In the genomic region with DNA sequence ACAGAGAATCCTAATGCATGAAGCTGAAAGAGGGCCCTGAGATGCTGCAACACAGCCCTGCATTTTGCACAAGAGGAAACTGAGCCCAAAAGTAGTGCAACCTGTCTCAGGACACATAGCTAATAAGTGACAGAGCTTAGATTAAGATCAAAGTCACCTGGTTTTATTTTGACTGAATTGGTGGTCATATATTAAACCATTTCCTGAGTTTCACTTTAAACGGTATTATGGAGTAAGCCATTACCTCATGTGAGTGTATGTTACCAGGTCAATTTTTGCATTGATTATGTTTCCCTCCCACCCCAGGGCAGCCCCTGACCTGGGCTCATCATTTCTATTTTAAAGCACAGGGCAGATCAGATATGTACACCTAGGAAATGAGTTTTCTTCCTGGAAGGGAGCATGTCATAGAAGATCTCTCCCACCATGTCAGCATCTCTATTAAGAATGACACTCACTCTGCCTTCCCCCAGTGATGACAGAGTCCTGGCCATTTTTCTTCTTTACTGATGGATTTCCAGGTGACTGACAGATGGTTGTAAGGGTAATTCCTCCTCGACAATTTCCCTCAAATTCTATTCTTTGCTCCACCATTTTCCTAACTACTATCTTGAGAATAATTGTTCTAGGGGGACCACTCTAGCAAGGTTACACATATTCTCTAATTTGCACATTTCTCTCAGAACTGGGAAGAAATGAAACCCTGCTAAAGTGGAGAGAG, we compare ENCODE assay signal across 18 cellular contexts.
A peak's percentile ranks its signal among the peaks of the same experiment; 100 is the strongest.
DNase-seq lines count a peak whose midpoint lies in the region; ATAC-seq and TF ChIP-seq lines count a peak whose summit lies in the region.
"Had no signal": no experiment of that assay in that cellular context is flagged by ENCODE, and none has a peak within 500 bp of the region (broad histone marks: within the 10 kb centered on the region; RNA-seq: fewer than 3 reads in every experiment).

No MANE protein-coding gene starts in this region.

- no peak overlapping the region for H3K4me3 Mint-ChIP-seq in nephron

- in situ Hi-C loops in GM13977 (cut with MboI; ENCODE audit: low pct_unique_long_range_greater_than_20kb, low sequenced_read_pairs, unreplicated experiment) = no loop called here

- H3K9me3 Mint-ChIP-seq in nephron = no peaks in the 10 kb centered on the region

- no peak for DNase-seq in GM13977 (ENCODE audit: low spot score)
- DNase-seq in pons (ENCODE audit: low spot score) = no peak
- no peak for DNase-seq in activated naive CD4-positive, alpha-beta T cell (lab: John Stamatoyannopoulos, UW)
- DNase-seq: activated CD4-positive, alpha-beta T cell treated with anti-CD3 and anti-CD28 coated beads for 48 hours; activated naive CD4-positive, alpha-beta T cell treated with Interleukin-2 at 50 U/mL for 16 hours; aorta; DND-41; effector memory CD4-positive, alpha-beta T cell; IMR-90; lower lobe of right lung; MV-4-11; NCI-H1930; NCI-H446 treated with DMSO at 0.1 percent for 48 hours; stimulated activated CD4-positive, alpha-beta T cell treated with anti-CD3 and anti-CD28 coated beads, Interleukin-1b, Interleukin-23, amount 100 ng/mL, for 48 hours had no signal

- no peaks in the 10 kb centered on the region for H3K36me3 Mint-ChIP-seq in nephron (ENCODE audit: low read depth)

- TF ChIP-seq CTCF in nephron (IDR thresholded peaks at IDR 0.05; ENCODE audit: unreplicated experiment in 3 of 3) (no peak), GM13977 (IDR thresholded peaks at IDR 0.05; ENCODE audit: extremely low read depth, insufficient read depth, missing control alignments) (no peak)

- H3K27me3 Mint-ChIP-seq in nephron (ENCODE audit: low read depth) = no peaks in the 10 kb centered on the region

- ATAC-seq in GM18861 (IDR thresholded peaks at IDR 0.05; ENCODE audit: unreplicated experiment) (peak; percentile 83), GM21528 (IDR thresholded peaks at IDR 0.05; ENCODE audit: low FRiP score, unreplicated experiment) (peak; percentile 63), HG03354 (IDR thresholded peaks at IDR 0.05; ENCODE audit: poor library complexity, severe bottlenecking, unreplicated experiment) (peak; percentile 83)
- ATAC-seq: lower lobe of right lung had no signal

- peak overlapping the region; percentile 58 to 67 (median 66) for H3K27ac Mint-ChIP-seq in nephron

- H3K4me1 Mint-ChIP-seq in nephron = peaks cover 43% of the 10 kb centered on the region
